Comparison of ENCODE assay signal across 32 cellular contexts in the genomic region with DNA sequence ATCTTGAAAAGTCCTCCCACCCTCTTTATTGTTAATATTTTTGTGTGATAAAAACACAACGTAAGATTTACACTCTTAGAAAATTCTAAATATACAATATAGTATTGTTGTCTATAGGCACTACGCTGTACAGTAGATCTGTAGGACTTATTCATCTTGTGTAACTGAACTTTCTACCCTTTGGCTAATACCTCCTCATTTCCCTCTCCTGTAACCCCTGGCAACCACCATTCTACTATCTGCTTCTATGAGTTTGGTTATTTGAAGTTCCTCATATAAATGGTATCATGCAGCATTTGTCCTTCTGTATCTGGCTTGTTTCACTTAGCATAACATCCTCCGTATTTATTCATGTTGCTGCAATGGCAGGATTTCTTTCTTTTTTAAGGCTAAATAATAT. TPM values are rescaled to one million over a fixed set of nuclear protein-coding genes. Genes with fewer than 3 reads are reported as not detected.
"Had no signal": no experiment of that assay in that cellular context is flagged by ENCODE, and none has a peak within 500 bp of the region (broad histone marks: within the 10 kb centered on the region; RNA-seq: fewer than 3 reads in every experiment).

No MANE protein-coding gene starts in this region.

- H3K4me1 ChIP-seq: esophagus muscularis mucosa, gastroesophageal sphincter, heart left ventricle, psoas muscle, sigmoid colon, stomach, thyroid gland had no signal

- H3K4me3 ChIP-seq: esophagus muscularis mucosa, gastroesophageal sphincter, heart left ventricle, hepatocyte, lung, ovary, psoas muscle, sigmoid colon, stomach, thyroid gland had no signal

- H3K9me3 ChIP-seq: esophagus muscularis mucosa, gastroesophageal sphincter, heart left ventricle, ovary, psoas muscle, sigmoid colon, stomach, thyroid gland had no signal

- FAIRE-seq: kidney had no signal

- H3K4me2 ChIP-seq: hepatocyte had no signal

- H3K27me3 ChIP-seq: esophagus muscularis mucosa, foreskin keratinocyte, gastroesophageal sphincter, heart left ventricle, hepatocyte, ovary, sigmoid colon, stomach, thyroid gland had no signal

- DNase-seq: effector CD8-positive, alpha-beta T cell; endodermal cell; foreskin keratinocyte; heart left ventricle; kidney; natural killer cell; occipital lobe; ovary; posterior cingulate gyrus; psoas muscle; right cardiac atrium; sigmoid colon; stimulated activated CD4-positive, alpha-beta T cell treated with anti-CD3 and anti-CD28 coated beads, Interleukin-2, amount 100 ng/mL, for 24 hours; stimulated activated CD4-positive, alpha-beta T cell treated with anti-CD3 and anti-CD28 coated beads, Interleukin-4, amount 100 ng/mL, for 24 hours; stimulated activated naive CD4-positive, alpha-beta T cell treated with Interleukin-2 at 50 U/mL for 16 hours; stomach; thyroid gland; trophoblast cell had no signal

- H3K27ac ChIP-seq: esophagus muscularis mucosa, foreskin keratinocyte, gastroesophageal sphincter, heart left ventricle, hepatocyte, ovary, psoas muscle, sigmoid colon, stomach, thyroid gland had no signal

- ATAC-seq: foreskin keratinocyte; gastroesophageal sphincter; heart left ventricle; left lobe of liver; natural killer cell; psoas muscle; right cardiac atrium; stimulated activated effector memory CD8-positive, alpha-beta T cell treated with anti-CD3 and anti-CD28 coated beads, Interleukin-12 subunit alpha, Interleukin-12 subunit beta, amount 100 ng/mL, for 72 hours had no signal

- H3K36me3 ChIP-seq: esophagus muscularis mucosa, gastroesophageal sphincter, heart left ventricle, ovary, sigmoid colon, stomach, thyroid gland had no signal

RNA-seq across cellular contexts. Expression of a gene that starts 5.2 kb away (rescaled TPM):
- total RNA-seq: endodermal cell, epithelial cell of proximal tubule, fibroblast of lung, foreskin keratinocyte, gastroesophageal sphincter, hepatocyte, left lobe of liver, occipital lobe, psoas muscle, renal cortical epithelial cell, sigmoid colon, skeletal muscle tissue, subcutaneous adipose tissue, temporal lobe, thyroid gland had no signal
- polyA plus RNA-seq: fibroblast of lung, foreskin keratinocyte, hepatocyte, neural cell, right cardiac atrium had no signal

RNA-seq across cellular contexts. Expression of a gene that starts 14.8 kb away (rescaled TPM):
- total RNA-seq: endodermal cell, epithelial cell of proximal tubule, esophagus muscularis mucosa, fibroblast of lung, foreskin keratinocyte, gastroesophageal sphincter, hepatocyte, kidney, left lobe of liver, occipital lobe, ovary, renal cortical epithelial cell, sigmoid colon, skeletal muscle tissue, temporal lobe had no signal
- polyA plus RNA-seq: foreskin keratinocyte, heart left ventricle, hepatocyte, neural cell, right cardiac atrium, stomach had no signal

RNA-seq across cellular contexts. Expression of a gene that starts 26.3 kb away (rescaled TPM):
- total RNA-seq: endodermal cell, epithelial cell of proximal tubule, esophagus muscularis mucosa, fibroblast of lung, foreskin keratinocyte, gastroesophageal sphincter, heart left ventricle, kidney, occipital lobe, psoas muscle, renal cortical epithelial cell, right cardiac atrium, sigmoid colon, skeletal muscle tissue, subcutaneous adipose tissue, temporal lobe, thyroid gland, urinary bladder had no signal
- polyA plus RNA-seq: fibroblast of lung, foreskin keratinocyte, heart left ventricle, neural cell, psoas muscle, right cardiac atrium, sigmoid colon, stomach, urinary bladder had no signal

RNA-seq across cellular contexts. Expression of a gene that starts 54.0 kb away (rescaled TPM):
- total RNA-seq: endodermal cell, epithelial cell of proximal tubule, fibroblast of lung, foreskin keratinocyte, occipital lobe, renal cortical epithelial cell had no signal
- polyA plus RNA-seq: fibroblast of lung, foreskin keratinocyte, neural cell had no signal
